ENCODE assay signal across 17 cellular contexts in the genomic region with DNA sequence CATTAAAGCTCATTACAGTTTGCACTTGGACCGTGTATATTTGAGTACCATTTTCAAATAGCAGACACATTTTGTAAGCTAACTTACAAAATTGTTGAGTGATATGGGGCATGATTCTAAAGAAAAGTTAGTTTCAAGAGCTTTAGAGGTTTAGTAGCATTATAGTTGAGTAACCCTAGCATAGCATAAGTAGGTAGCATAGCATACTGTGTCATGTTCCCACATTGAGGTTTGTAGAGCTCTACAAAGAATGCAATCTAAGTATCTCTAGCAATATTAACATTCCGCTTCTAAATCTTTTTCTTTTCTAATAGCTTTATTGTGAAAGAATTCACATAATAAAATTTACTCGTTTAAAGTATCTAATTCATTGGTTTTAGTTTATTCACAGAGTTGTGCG.
"Had no signal": no experiment of that assay in that cellular context is flagged by ENCODE, and none has a peak within 500 bp of the region (broad histone marks: within the 10 kb centered on the region; RNA-seq: fewer than 3 reads in every experiment).

No MANE protein-coding gene starts in this region.

- H3K4me1 ChIP-seq: lower lobe of right lung, sigmoid colon, upper lobe of right lung had no signal

- H3K36me3 ChIP-seq: lower lobe of right lung had no signal

- ATAC-seq: activated CD8-positive, alpha-beta T cell treated with anti-CD3 and anti-CD28 coated beads, Interleukin-2, amount 10 ng/mL, durations not matched to agents 7 days and 5 days; activated naive CD8-positive, alpha-beta T cell treated with anti-CD3 and anti-CD28 coated beads, Interleukin-2, amount 50 U/mL, for 24 hours; left colon; lower lobe of right lung; upper lobe of right lung had no signal

- DNase-seq: activated CD8-positive, alpha-beta T cell treated with anti-CD3 and anti-CD28 coated beads, Interleukin-2, amount 10 ng/mL, durations not matched to agents 7 days and 5 days; activated effector memory CD4-positive, alpha-beta T cell treated with Interleukin-2 at 50 U/mL for 16 hours; activated naive CD4-positive, alpha-beta T cell treated with anti-CD3 and anti-CD28 coated beads, Interleukin-2, amount 10 ng/mL, durations not matched to agents 7 days and 5 days; activated naive CD8-positive, alpha-beta T cell treated with anti-CD3 and anti-CD28 coated beads, Interleukin-2, amount 50 U/mL, for 24 hours; activated T-cell treated with anti-CD3 and anti-CD28 coated beads, Interleukin-2, amount 50 U/mL, for 24 hours; erythroblast; left colon; lower lobe of right lung; nephron progenitor cell; occipital lobe; posterior cingulate gyrus; sigmoid colon; stimulated activated CD4-positive, alpha-beta T cell treated with anti-CD3 and anti-CD28 coated beads, Interleukin-1b, Interleukin-23, amount 100 ng/mL, for 48 hours; stimulated activated CD8-positive, alpha-beta memory T cell treated with anti-CD3 and anti-CD28 coated beads, Interleukin-4, amount 100 ng/mL, for 48 hours; stimulated activated naive CD4-positive, alpha-beta T cell; upper lobe of right lung had no signal

- H3K27me3 ChIP-seq: sigmoid colon, upper lobe of right lung had no signal

- H3K9me3 ChIP-seq: lower lobe of right lung, sigmoid colon, upper lobe of right lung had no signal

- H3K4me3 ChIP-seq: coronary artery, lower lobe of right lung, sigmoid colon, upper lobe of right lung had no signal

- H3K27ac ChIP-seq: coronary artery, lower lobe of right lung, sigmoid colon, upper lobe of right lung had no signal
